In the genomic region with DNA sequence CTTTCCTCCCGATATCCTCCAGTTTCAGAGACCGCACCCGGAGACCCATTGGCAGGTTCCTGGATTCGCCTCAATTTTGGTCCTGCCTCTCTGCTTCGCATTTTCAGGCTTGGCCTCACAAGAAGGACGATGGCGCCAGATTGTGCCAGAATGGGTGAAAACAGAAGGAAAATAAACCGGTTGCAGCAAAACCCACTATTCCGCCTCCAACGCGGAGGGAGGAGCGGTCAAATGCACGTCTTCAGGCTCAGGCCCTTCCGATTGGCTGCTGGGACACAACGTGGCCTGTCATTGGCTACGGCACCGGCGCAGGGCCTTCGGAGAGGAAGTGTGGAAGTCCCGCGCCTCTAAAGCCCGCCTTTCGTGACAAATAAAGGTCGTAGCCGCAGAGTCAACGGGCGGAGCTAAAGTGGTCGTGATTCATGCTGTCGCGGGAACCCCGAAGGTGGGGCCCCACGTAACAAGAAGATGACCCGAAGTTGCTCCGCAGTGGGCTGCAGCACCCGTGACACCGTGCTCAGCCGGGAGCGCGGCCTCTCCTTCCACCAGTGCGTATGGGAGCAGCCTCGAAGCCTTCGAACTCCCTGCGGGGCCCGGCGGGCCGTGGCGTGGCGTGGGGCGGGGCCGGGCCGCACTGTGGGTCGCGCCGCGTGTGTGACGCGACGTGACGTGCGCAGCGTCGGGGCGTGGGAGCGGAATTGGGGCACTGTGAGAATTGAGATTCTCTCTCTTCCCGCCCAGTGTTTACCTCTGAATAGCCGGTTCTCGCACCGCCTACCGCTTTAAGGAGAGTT, we compare ENCODE assay signal across 8 cellular contexts. TPM values are rescaled to one million over a fixed set of nuclear protein-coding genes. Genes with fewer than 3 reads are reported as not detected.
DNase-seq lines count a peak whose midpoint lies in the region; ATAC-seq and TF ChIP-seq lines count a peak whose summit lies in the region.

A gene with protein sequence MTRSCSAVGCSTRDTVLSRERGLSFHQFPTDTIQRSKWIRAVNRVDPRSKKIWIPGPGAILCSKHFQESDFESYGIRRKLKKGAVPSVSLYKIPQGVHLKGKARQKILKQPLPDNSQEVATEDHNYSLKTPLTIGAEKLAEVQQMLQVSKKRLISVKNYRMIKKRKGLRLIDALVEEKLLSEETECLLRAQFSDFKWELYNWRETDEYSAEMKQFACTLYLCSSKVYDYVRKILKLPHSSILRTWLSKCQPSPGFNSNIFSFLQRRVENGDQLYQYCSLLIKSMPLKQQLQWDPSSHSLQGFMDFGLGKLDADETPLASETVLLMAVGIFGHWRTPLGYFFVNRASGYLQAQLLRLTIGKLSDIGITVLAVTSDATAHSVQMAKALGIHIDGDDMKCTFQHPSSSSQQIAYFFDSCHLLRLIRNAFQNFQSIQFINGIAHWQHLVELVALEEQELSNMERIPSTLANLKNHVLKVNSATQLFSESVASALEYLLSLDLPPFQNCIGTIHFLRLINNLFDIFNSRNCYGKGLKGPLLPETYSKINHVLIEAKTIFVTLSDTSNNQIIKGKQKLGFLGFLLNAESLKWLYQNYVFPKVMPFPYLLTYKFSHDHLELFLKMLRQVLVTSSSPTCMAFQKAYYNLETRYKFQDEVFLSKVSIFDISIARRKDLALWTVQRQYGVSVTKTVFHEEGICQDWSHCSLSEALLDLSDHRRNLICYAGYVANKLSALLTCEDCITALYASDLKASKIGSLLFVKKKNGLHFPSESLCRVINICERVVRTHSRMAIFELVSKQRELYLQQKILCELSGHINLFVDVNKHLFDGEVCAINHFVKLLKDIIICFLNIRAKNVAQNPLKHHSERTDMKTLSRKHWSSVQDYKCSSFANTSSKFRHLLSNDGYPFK (plus strand): TSS at position 401 of the 794 bp plus-strand sequence. CDS start 68 bp downstream, at position 469.

- in situ Hi-C loops in astrocyte of the cerebellum (cut with HindIII; ENCODE audit: low sequenced_read_pairs): loop anchor here (5.0 kb wide), 1 partner anchor 107 kb away; no protein-coding TSS in a partner anchor

- DNase-seq in NCI-H1930 (lab: John Stamatoyannopoulos, UW) (peak; percentile 96 to 98), T-helper 22 cell (ENCODE audit: low read depth) (peak; percentile 99), astrocyte of the cerebellum (ENCODE audit: low read depth) (peak; percentile 99), hepatic stellate cell (ENCODE audit: low spot score) (peak; percentile 92), putamen (ENCODE audit: low spot score) (peak; percentile 99), vagina (ENCODE audit: extremely low spot score in 2 of 2) (peak; percentile 99 to 100)

- H3K9me3 ChIP-seq in vagina: no peaks in the 10 kb centered on the region

- peak; percentile 73 for ATAC-seq in GM18508 (IDR thresholded peaks at IDR 0.05; ENCODE audit: insufficient read depth, unreplicated experiment)
- ATAC-seq in HG02973 (IDR thresholded peaks at IDR 0.05; ENCODE audit: unreplicated experiment): peak; percentile 79

- H3K4me1 ChIP-seq in vagina: peaks cover 45% of the 10 kb centered on the region

- H3K4me3 ChIP-seq in astrocyte of the cerebellum (ENCODE audit: low read depth, low read length) (peak within 1 kb of the TSS; percentile 72), vagina (peak within 1 kb of the TSS; percentile 60 to 76)

- no peak for TF ChIP-seq CTCF in astrocyte of the cerebellum (IDR thresholded peaks at IDR 0.05; ENCODE audit: low read depth, low read length, missing control alignments)
- no peak for TF ChIP-seq CTCF in vagina (IDR thresholded peaks at IDR 0.05)

- intact Hi-C loops in vagina (cut with DNase I): loop anchor here (2.0 to 5.0 kb wide), 2 partner anchors 22 to 112 kb away; a partner anchor contains a TSS

- H3K27me3 ChIP-seq in vagina: no peaks in the 10 kb centered on the region

- peak within 1 kb of the TSS; percentile 98 for H3K27ac ChIP-seq in vagina

- no peaks in the 10 kb centered on the region for H3K36me3 ChIP-seq in vagina

- peak; percentile 64 to 85 for TF ChIP-seq POLR2A in vagina (IDR thresholded peaks at IDR 0.05)

RNA-seq across cellular contexts. Expression of the gene that starts here (rescaled TPM):
- total RNA-seq in vagina: 4.2 TPM

Comparison
In these comparisons a context has a peak if more than half of its experiments do, and no peak if none do; other contexts are left out.
1. Peak in every context shown above with its lines: DNase-seq, ATAC-seq, H3K4me3 ChIP-seq and H3K27ac ChIP-seq.